8 cellular contexts compared by ENCODE assay signal in genomic region chr13:46605824-46606554, GRCh38. TPM values are rescaled to one million over a fixed set of nuclear protein-coding genes. Genes with fewer than 3 reads are reported as not detected.
A peak's percentile ranks its signal among the peaks of the same experiment; 100 is the strongest.
DNase-seq lines count a peak whose midpoint lies in the region; ATAC-seq, FAIRE-seq and TF ChIP-seq lines count a peak whose summit lies in the region.

No MANE protein-coding gene starts in this region.

- H3K4me1 ChIP-seq in GM12878 (ENCODE audit: control insufficient read depth, insufficient read depth, low read length) (peaks cover 44% of the 10 kb centered on the region), stomach smooth muscle (ENCODE audit: control insufficient read depth, insufficient read depth, low read length) (peaks cover 47% of the 10 kb centered on the region)

- in situ Hi-C loops in GM12878 (cut with MboI) = no loop called here

- no TSS peak for BruUV-seq in GM12878 (replicated peaks; lab: Mats Ljungman, UMichigan)

- RAD21 ChIA-PET in GM12878 (lab: Charles Lee; ENCODE audit: unreplicated experiment) = interaction anchor here (1.0 to 3.9 kb wide), 7 partner anchors 8 to 52 kb away, joined by 3 to 22 read pairs (median 4); no protein-coding TSS in a partner anchor

- H3K36me3 ChIP-seq in GM12878 (ENCODE audit: control insufficient read depth in 2 of 2, insufficient read depth in 2 of 2, low read length in 1 of 2) = no peaks in the 10 kb centered on the region; a peak in 1 of 4 replicates
- H3K36me3 ChIP-seq in stomach smooth muscle (ENCODE audit: control insufficient read depth in 2 of 2, insufficient read depth in 2 of 2, low read length in 2 of 2) = no peaks in the 10 kb centered on the region

- intact Hi-C loops in activated CD8-positive, alpha-beta T cell treated with anti-CD3 and anti-CD28 coated beads for 36 hours (cut with micrococcal nuclease) = loop anchor here (5.0 kb wide), 1 partner anchor 41 kb away; no protein-coding TSS in a partner anchor
- intact Hi-C loops in GM12878 (cut with micrococcal nuclease; ENCODE audit: unreplicated experiment) = loop anchor here (1.0 to 5.0 kb wide), 2 partner anchors 33 to 61 kb away; no protein-coding TSS in a partner anchor

- no peak for TF ChIP-seq CTCF in activated CD8-positive, alpha-beta T cell treated with anti-CD3 and anti-CD28 coated beads for 36 hours (IDR thresholded peaks at IDR 0.05)
- no peak for TF ChIP-seq CTCF in GM12878 (IDR thresholded peaks at IDR 0.05 in 2 of 3, conservative IDR thresholded peaks at IDR 0.05 in 1 of 3; ENCODE audit: control insufficient read depth in 2 of 3, extremely low read depth in 1 of 3, insufficient read depth in 1 of 3, low read depth in 3 of 3, low read length in 3 of 3)

- ATAC-seq in activated CD8-positive, alpha-beta T cell treated with anti-CD3 and anti-CD28 coated beads for 36 hours = peak; percentile 78
- no peak for ATAC-seq in activated CD8-positive, alpha-beta T cell treated with anti-CD3 and anti-CD28 coated beads, Interleukin-2, amount 10 ng/mL, durations not matched to agents 7 days and 5 days
- ATAC-seq in HG03045 (IDR thresholded peaks at IDR 0.05; ENCODE audit: unreplicated experiment) (peak; percentile 55), GM12878 (peak; percentile 78)

- H4K20me1 ChIP-seq in GM12878 (ENCODE audit: control insufficient read depth, insufficient read depth) = no peaks in the 10 kb centered on the region

- TF ChIP-seq EP300 in GM12878 (IDR thresholded peaks at IDR 0.05; ENCODE audit: borderline replicate concordance in 1 of 2, control insufficient read depth in 1 of 2, low read depth in 2 of 2, low read length in 2 of 2) = peak; percentile 60 to 65; a peak in 2 of 4 replicates

- no peak for TF ChIP-seq RAD21 in GM12878 (IDR thresholded peaks at IDR 0.05; ENCODE audit: insufficient read depth, low read depth, low read length)

- H3K9me3 ChIP-seq in GM12878 (replicated peaks; ENCODE audit: control insufficient read depth, insufficient read depth, low read length) (no peaks in the 10 kb centered on the region), stomach smooth muscle (ENCODE audit: control insufficient read depth in 2 of 2, low read length in 2 of 2) (no peaks in the 10 kb centered on the region)

- peak overlapping the region; percentile 85 for H3K27ac ChIP-seq in GM12878 (ENCODE audit: control insufficient read depth, insufficient read depth)
- H3K27ac ChIP-seq in stomach smooth muscle (ENCODE audit: low read length) = peak overlapping the region; percentile 56

- TF ChIP-seq POLR2A in GM12878 (IDR thresholded peaks at IDR 0.05; ENCODE audit: low read depth, low read length) = no peak

- peaks cover 99% of the 10 kb centered on the region for H3K79me2 ChIP-seq in GM12878 (ENCODE audit: control insufficient read depth, insufficient read depth, low read length)

- H3K9ac ChIP-seq in GM12878 (ENCODE audit: control insufficient read depth, insufficient read depth, low read length) = no peak overlapping the region
- H3K9ac ChIP-seq in stomach smooth muscle (ENCODE audit: low read length in 2 of 2) = peak overlapping the region in 1 of 2 donors; percentile 23

- CTCF ChIA-PET in activated CD8-positive, alpha-beta T cell treated with anti-CD3 and anti-CD28 coated beads for 36 hours (lab: Charles Lee) = interaction anchor here (1.0 kb wide), 1 partner anchor 54 kb away, joined by 3 read pairs; no protein-coding TSS in a partner anchor
- CTCF ChIA-PET in activated CD8-positive, alpha-beta T cell treated with anti-CD3 and anti-CD28 coated beads, Interleukin-2, amount 10 ng/mL, durations not matched to agents 7 days and 5 days (lab: Charles Lee) = interaction anchor here (1.0 to 2.7 kb wide), 2 partner anchors 14 to 54 kb away, joined by 3 to 6 read pairs; no protein-coding TSS in a partner anchor
- CTCF ChIA-PET in GM12878 (lab: Yijun Ruan, JAX) = interaction anchor here (0.8 to 5.3 kb wide), 8 partner anchors 8 to 91 kb away, joined by 3 to 41 read pairs (median 3); no protein-coding TSS in a partner anchor

- peaks cover 2% of the 10 kb centered on the region for H3K36me3 Mint-ChIP-seq in activated CD8-positive, alpha-beta T cell treated with anti-CD3 and anti-CD28 coated beads for 36 hours (ENCODE audit: low read depth)
- no peaks in the 10 kb centered on the region for H3K36me3 Mint-ChIP-seq in activated CD8-positive, alpha-beta T cell treated with anti-CD3 and anti-CD28 coated beads, Interleukin-2, amount 10 ng/mL, durations not matched to agents 7 days and 5 days (ENCODE audit: low read depth)

- H3K9me3 Mint-ChIP-seq in activated CD8-positive, alpha-beta T cell treated with anti-CD3 and anti-CD28 coated beads for 36 hours = no peaks in the 10 kb centered on the region
- H3K9me3 Mint-ChIP-seq in activated CD8-positive, alpha-beta T cell treated with anti-CD3 and anti-CD28 coated beads, Interleukin-2, amount 10 ng/mL, durations not matched to agents 7 days and 5 days (ENCODE audit: insufficient read depth) = no peaks in the 10 kb centered on the region

- H3K4me3 Mint-ChIP-seq in activated CD8-positive, alpha-beta T cell treated with anti-CD3 and anti-CD28 coated beads for 36 hours = no peak overlapping the region
- no peak overlapping the region for H3K4me3 Mint-ChIP-seq in activated CD8-positive, alpha-beta T cell treated with anti-CD3 and anti-CD28 coated beads, Interleukin-2, amount 10 ng/mL, durations not matched to agents 7 days and 5 days

- DNase-seq in activated CD8-positive, alpha-beta T cell treated with anti-CD3 and anti-CD28 coated beads for 36 hours = no peak
- no peak for DNase-seq in activated CD8-positive, alpha-beta T cell treated with anti-CD3 and anti-CD28 coated beads, Interleukin-2, amount 10 ng/mL, durations not matched to agents 7 days and 5 days
- peak; percentile 77 for DNase-seq in GM12878 (ENCODE audit: low read depth, low spot score)
- DNase-seq in LoVo (ENCODE audit: low spot score) = no peak
- no peak for DNase-seq in NCI-H2029 treated with DMSO at 0.1 percent for 48 hours (lab: John Stamatoyannopoulos, UW)
- DNase-seq in NCI-H524 treated with DMSO at 0.1 percent for 48 hours (lab: John Stamatoyannopoulos, UW) = no peak

- SMC1A ChIA-PET in GM12878 (lab: Charles Lee; ENCODE audit: uncharacterized antibody, unreplicated experiment) = interaction anchor here (0.8 to 16.4 kb wide), 14 partner anchors 16 to 63 kb away, joined by 3 to 367 read pairs (median 5); no protein-coding TSS in a partner anchor

- no peak overlapping the region for H2AFZ ChIP-seq in GM12878 (ENCODE audit: control insufficient read depth, low read depth, low read length)

- FAIRE-seq in GM12878 (lab: Jason Lieb, UNC) = no peak

- no peaks in the 10 kb centered on the region for H3K27me3 Mint-ChIP-seq in activated CD8-positive, alpha-beta T cell treated with anti-CD3 and anti-CD28 coated beads for 36 hours
- no peaks in the 10 kb centered on the region for H3K27me3 Mint-ChIP-seq in activated CD8-positive, alpha-beta T cell treated with anti-CD3 and anti-CD28 coated beads, Interleukin-2, amount 10 ng/mL, durations not matched to agents 7 days and 5 days (ENCODE audit: low read depth)

- peak overlapping the region; percentile 39 for H3K4me2 ChIP-seq in GM12878 (ENCODE audit: control insufficient read depth, insufficient read depth)

- 0% methylated on average over 3 of the region's 3 CpGs for WGBS in GM12878 (ENCODE audit: insufficient coverage, insufficient replicate concordance, low lambda C conversion rate, missing lambda C conversion rate)

- peak overlapping the region; percentile 67 for H3K27ac Mint-ChIP-seq in activated CD8-positive, alpha-beta T cell treated with anti-CD3 and anti-CD28 coated beads for 36 hours
- H3K27ac Mint-ChIP-seq in activated CD8-positive, alpha-beta T cell treated with anti-CD3 and anti-CD28 coated beads, Interleukin-2, amount 10 ng/mL, durations not matched to agents 7 days and 5 days = no peak overlapping the region

- POLR2A ChIA-PET in activated CD8-positive, alpha-beta T cell treated with anti-CD3 and anti-CD28 coated beads for 36 hours (lab: Charles Lee) = no interaction called here
- POLR2A ChIA-PET in activated CD8-positive, alpha-beta T cell treated with anti-CD3 and anti-CD28 coated beads, Interleukin-2, amount 10 ng/mL, durations not matched to agents 7 days and 5 days (lab: Charles Lee) = no interaction called here
- POLR2A ChIA-PET in GM12878 (lab: Charles Lee) = interaction anchor here (0.7 to 2.9 kb wide), 6 partner anchors 11 to 34 kb away, joined by 3 to 12 read pairs (median 6); no protein-coding TSS in a partner anchor

- H3K4me3 ChIP-seq in GM12878 = peak overlapping the region; percentile 6; the same call in 1 of the 2 replicates
- no peak overlapping the region for H3K4me3 ChIP-seq in stomach smooth muscle (ENCODE audit: low read length in 2 of 2)

- peaks cover 69% of the 10 kb centered on the region for H3K4me1 Mint-ChIP-seq in activated CD8-positive, alpha-beta T cell treated with anti-CD3 and anti-CD28 coated beads for 36 hours (ENCODE audit: low read depth)
- H3K4me1 Mint-ChIP-seq in activated CD8-positive, alpha-beta T cell treated with anti-CD3 and anti-CD28 coated beads, Interleukin-2, amount 10 ng/mL, durations not matched to agents 7 days and 5 days (ENCODE audit: low read depth) = peaks cover 60% of the 10 kb centered on the region

- no peaks in the 10 kb centered on the region for H3K27me3 ChIP-seq in GM12878 (replicated peaks in 1 of 2; ENCODE audit: control insufficient read depth in 2 of 2, insufficient read depth in 2 of 2, low read length in 1 of 2)
- H3K27me3 ChIP-seq in stomach smooth muscle (ENCODE audit: control insufficient read depth in 1 of 2, insufficient read depth in 2 of 2, low read length in 2 of 2) = no peaks in the 10 kb centered on the region

RNA-seq across cellular contexts. Expression of gene LRCH1, which starts 53.0 kb away (rescaled TPM):
- 10 to 100 TPM; 15.5 to 17.1 TPM for total RNA-seq in activated CD8-positive, alpha-beta T cell treated with anti-CD3 and anti-CD28 coated beads for 36 hours
- 10 to 100 TPM; 15.3 to 18.0 TPM for total RNA-seq in activated CD8-positive, alpha-beta T cell treated with anti-CD3 and anti-CD28 coated beads, Interleukin-2, amount 10 ng/mL, durations not matched to agents 7 days and 5 days
- total RNA-seq in GM12878 (2013; cell fraction: nucleolus; rRNA removed) = 234 and 245 TPM in 2 replicates
- total RNA-seq in GM12878 (2014; rRNA removed) (13.2 and 13.8 TPM in 2 replicates), GM12878 (2014; rRNA removed; fragmentation: Illumina TruSeq; extraction: Trizol) (16.8 and 17.5 TPM in 2 replicates), GM12878 (2021) (23.3 and 24.0 TPM in 2 replicates)
- polyA plus RNA-seq in GM12878 (2011; ENCODE audit: low read depth) = 11.3 TPM
- polyA plus RNA-seq in GM12878 (2011; rRNA removed) (48.9 and 51.6 TPM in 2 replicates), GM12878 (2014; fragmentation: Illumina TruSeq; extraction: Trizol) (20.0 and 23.4 TPM in 2 replicates), GM12878 (2014; fragmentation: Nextera tagmentation; extraction: Ambion mirVana) (1 to 10 TPM; 5.3 to 5.4 TPM), GM12878 (2014; rRNA removed) (13.8 and 15.6 TPM in 2 replicates), GM12878 (2016; fragmentation: Nextera tagmentation; extraction: Ambion mirVana) (1 to 10 TPM; 7.9 to 9.2 TPM)
- polyA plus RNA-seq in GM12878 (2011; cell fraction: cytosol; rRNA removed) = 21.1 and 23.9 TPM in 2 replicates
- polyA plus RNA-seq in GM12878 (2011; cell fraction: nucleus; rRNA removed) = 43.0 and 54.0 TPM in 2 replicates
- 16.7 and 24.5 TPM in 2 replicates for polyA plus RNA-seq in GM12878 (2012)
- 76.0 and 94.2 TPM in 2 replicates for polyA minus RNA-seq in GM12878 (2011; rRNA and poly(A)+ RNA removed)
- 19.8 and 21.5 TPM in 2 replicates for polyA minus RNA-seq in GM12878 (2011; cell fraction: cytosol; rRNA and poly(A)+ RNA removed)
- polyA minus RNA-seq in GM12878 (2011; cell fraction: nucleus; rRNA and poly(A)+ RNA removed) = 103 and 119 TPM in 2 replicates
